ENCODE assay signal across 14 cellular contexts in the genomic region with DNA sequence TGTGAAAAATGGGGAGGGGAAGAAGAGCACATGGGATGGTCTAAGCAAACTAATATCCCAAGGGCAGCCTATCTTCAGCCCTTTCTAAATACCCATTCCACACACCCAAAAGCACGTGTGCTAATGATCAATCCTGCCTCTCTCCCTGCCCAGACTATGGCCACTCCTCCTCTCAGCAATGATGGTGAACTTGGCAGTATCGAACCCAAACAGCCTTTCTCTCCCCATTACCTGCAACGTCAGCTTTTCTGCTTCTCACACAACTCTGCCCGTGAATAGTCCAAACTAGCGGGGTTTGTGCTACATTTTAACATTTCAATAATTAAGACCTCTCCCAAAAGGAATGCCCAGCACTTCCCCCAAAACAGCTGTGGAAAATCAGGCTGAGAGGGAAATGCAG.
"Had no signal": no experiment of that assay in that cellular context is flagged by ENCODE, and none has a peak within 500 bp of the region (broad histone marks: within the 10 kb centered on the region; RNA-seq: fewer than 3 reads in every experiment).

No MANE protein-coding gene starts in this region.

- ATAC-seq: gastroesophageal sphincter had no signal

- H3K36me3 ChIP-seq: ovary, right lobe of liver, uterus had no signal

- H3K4me3 ChIP-seq: gastroesophageal sphincter, ovary, right lobe of liver, spleen, tibial artery, uterus had no signal

- H3K27ac ChIP-seq: gastroesophageal sphincter, ovary, spleen, tibial artery, uterus had no signal

- H3K9me3 ChIP-seq: gastroesophageal sphincter, ovary, right lobe of liver, spleen, tibial artery, uterus had no signal

- DNase-seq: activated CD4-positive, alpha-beta T cell treated with anti-CD3 and anti-CD28 coated beads, Interleukin-2, amount 50 U/mL, for 48 hours; activated naive CD4-positive, alpha-beta T cell treated with anti-CD3 and anti-CD28 coated beads, Interleukin-2, amount 50 U/mL, for 16 hours; left ventricle myocardium superior; mesendoderm; ovary; spleen; T-helper 1 cell; tibial artery; uterus had no signal

- H3K4me1 ChIP-seq: uterus had no signal

- FAIRE-seq: astrocyte, endometrium, keratinocyte had no signal

- H3K27me3 ChIP-seq: gastroesophageal sphincter, ovary, right lobe of liver, spleen, tibial artery, uterus had no signal
